Comparison of ENCODE assay signal across 26 cellular contexts in genomic region chr3:120263792-120264191, GRCh38. TPM values are rescaled to one million over a fixed set of nuclear protein-coding genes. Genes with fewer than 3 reads are reported as not detected.
"Had no signal": no experiment of that assay in that cellular context is flagged by ENCODE, and none has a peak within 500 bp of the region (broad histone marks: within the 10 kb centered on the region; RNA-seq: fewer than 3 reads in every experiment).

No MANE protein-coding gene starts in this region.

- DNase-seq: activated CD4-positive, alpha-beta memory T cell treated with anti-CD3 and anti-CD28 coated beads, Interleukin-2, amount 10 ng/mL, durations not matched to agents 7 days and 5 days; activated CD4-positive, alpha-beta T cell treated with anti-CD3 and anti-CD28 coated beads for 1 hour; activated CD4-positive, alpha-beta T cell treated with anti-CD3 and anti-CD28 coated beads, Interleukin-2, amount 10 ng/mL, durations not matched to agents 7 days and 5 days; activated gamma-delta T cell treated with Interleukin-2 at 50 U/mL for 16 hours; activated naive CD8-positive, alpha-beta T cell treated with anti-CD3 and anti-CD28 coated beads, Interleukin-2, amount 50 U/mL, for 24 hours; activated T-cell treated with anti-CD3 and anti-CD28 coated beads, Interleukin-2, amount 50 U/mL, for 4 hours; caudate nucleus; cortex of kidney; effector memory CD8-positive, alpha-beta T cell; heart left ventricle; hypothalamus; left ventricle myocardium superior; posterior cingulate gyrus; right cardiac atrium; stimulated activated CD4-positive, alpha-beta T cell treated with anti-CD3 and anti-CD28 coated beads, Interleukin-4, amount 100 ng/mL, for 1 hour; stimulated activated naive CD8-positive, alpha-beta T cell treated with anti-CD3 and anti-CD28 coated beads, Interleukin-15, Interleukin-2, amounts not matched to agents 100 U/mL and 50 U/mL, for 24 hours; T-helper 9 cell; testis; trophoblast cell; uterus had no signal

- H3K4me1 Mint-ChIP-seq: activated CD4-positive, alpha-beta memory T cell treated with anti-CD3 and anti-CD28 coated beads, Interleukin-2, amount 10 ng/mL, durations not matched to agents 7 days and 5 days; activated CD4-positive, alpha-beta T cell treated with anti-CD3 and anti-CD28 coated beads, Interleukin-2, amount 10 ng/mL, durations not matched to agents 7 days and 5 days; activated naive CD4-positive, alpha-beta T cell treated with anti-CD3 and anti-CD28 coated beads, Interleukin-2, amount 50 U/mL, for 24 hours; activated naive CD8-positive, alpha-beta T cell treated with anti-CD3 and anti-CD28 coated beads, Interleukin-2, amount 50 U/mL, for 24 hours; activated T-helper 17 cell treated with anti-CD3 and anti-CD28 coated beads, Interleukin-2, amount 50 U/mL, for 72 hours; nephron had no signal

- FAIRE-seq: endothelial cell of umbilical vein, islet of Langerhans had no signal

- H3K27me3 ChIP-seq: heart left ventricle, testis, uterus had no signal

- H3K9me3 ChIP-seq: heart left ventricle, testis, uterus had no signal

- H3K36me3 ChIP-seq: heart left ventricle, uterus had no signal

- H3K4me3 Mint-ChIP-seq: activated CD4-positive, alpha-beta memory T cell treated with anti-CD3 and anti-CD28 coated beads, Interleukin-2, amount 10 ng/mL, durations not matched to agents 7 days and 5 days; activated CD4-positive, alpha-beta T cell treated with anti-CD3 and anti-CD28 coated beads, Interleukin-2, amount 10 ng/mL, durations not matched to agents 7 days and 5 days; activated naive CD4-positive, alpha-beta T cell treated with anti-CD3 and anti-CD28 coated beads, Interleukin-2, amount 50 U/mL, for 24 hours; activated naive CD8-positive, alpha-beta T cell treated with anti-CD3 and anti-CD28 coated beads, Interleukin-2, amount 50 U/mL, for 24 hours; activated T-cell treated with anti-CD3 and anti-CD28 coated beads, Interleukin-2, amount 50 U/mL, for 4 hours; activated T-helper 17 cell treated with anti-CD3 and anti-CD28 coated beads, Interleukin-2, amount 50 U/mL, for 72 hours; effector memory CD8-positive, alpha-beta T cell; nephron had no signal

- H3K4me1 ChIP-seq: testis, uterus had no signal

- H3K27ac Mint-ChIP-seq: activated CD4-positive, alpha-beta memory T cell treated with anti-CD3 and anti-CD28 coated beads, Interleukin-2, amount 10 ng/mL, durations not matched to agents 7 days and 5 days; activated CD4-positive, alpha-beta T cell treated with anti-CD3 and anti-CD28 coated beads, Interleukin-2, amount 10 ng/mL, durations not matched to agents 7 days and 5 days; activated naive CD4-positive, alpha-beta T cell treated with anti-CD3 and anti-CD28 coated beads, Interleukin-2, amount 50 U/mL, for 24 hours; activated naive CD8-positive, alpha-beta T cell treated with anti-CD3 and anti-CD28 coated beads, Interleukin-2, amount 50 U/mL, for 24 hours; activated T-helper 17 cell treated with anti-CD3 and anti-CD28 coated beads, Interleukin-2, amount 50 U/mL, for 72 hours; effector memory CD8-positive, alpha-beta T cell; nephron had no signal

- H3K4me3 ChIP-seq: heart left ventricle, testis, uterus had no signal

- H3K27me3 Mint-ChIP-seq: activated CD4-positive, alpha-beta T cell treated with anti-CD3 and anti-CD28 coated beads, Interleukin-2, amount 10 ng/mL, durations not matched to agents 7 days and 5 days had no signal

- ATAC-seq: activated naive CD8-positive, alpha-beta T cell treated with anti-CD3 and anti-CD28 coated beads, Interleukin-2, amount 50 U/mL, for 24 hours; activated T-cell treated with anti-CD3 and anti-CD28 coated beads, Interleukin-2, amount 50 U/mL, for 4 hours; activated T-helper 17 cell treated with anti-CD3 and anti-CD28 coated beads, Interleukin-2, amount 50 U/mL, for 72 hours; effector memory CD8-positive, alpha-beta T cell; heart left ventricle; left ventricle myocardium superior; right cardiac atrium; stimulated activated naive CD8-positive, alpha-beta T cell treated with anti-CD3 and anti-CD28 coated beads, Interleukin-15, Interleukin-2, amounts not matched to agents 100 U/mL and 50 U/mL, for 24 hours had no signal

- H3K9me3 Mint-ChIP-seq: activated CD4-positive, alpha-beta memory T cell treated with anti-CD3 and anti-CD28 coated beads, Interleukin-2, amount 10 ng/mL, durations not matched to agents 7 days and 5 days; activated CD4-positive, alpha-beta T cell treated with anti-CD3 and anti-CD28 coated beads, Interleukin-2, amount 10 ng/mL, durations not matched to agents 7 days and 5 days; activated naive CD4-positive, alpha-beta T cell treated with anti-CD3 and anti-CD28 coated beads, Interleukin-2, amount 50 U/mL, for 24 hours; activated T-cell treated with anti-CD3 and anti-CD28 coated beads, Interleukin-2, amount 50 U/mL, for 4 hours; activated T-helper 17 cell treated with anti-CD3 and anti-CD28 coated beads, Interleukin-2, amount 50 U/mL, for 72 hours; effector memory CD8-positive, alpha-beta T cell had no signal

- H3K27ac ChIP-seq: heart left ventricle, testis, uterus had no signal

- H3K36me3 Mint-ChIP-seq: activated naive CD4-positive, alpha-beta T cell treated with anti-CD3 and anti-CD28 coated beads, Interleukin-2, amount 50 U/mL, for 24 hours had no signal

RNA-seq across cellular contexts. Expression of gene GPR156, which starts 21.2 kb away (rescaled TPM):
- total RNA-seq: activated CD4-positive, alpha-beta memory T cell treated with anti-CD3 and anti-CD28 coated beads, Interleukin-2, amount 10 ng/mL, durations not matched to agents 7 days and 5 days; lung microvascular endothelial cell had no signal
